ENCODE assay signal across 8 cellular contexts in genomic region chr2:232440220-232441018, GRCh38.
DNase-seq lines count a peak whose midpoint lies in the region; ATAC-seq and TF ChIP-seq lines count a peak whose summit lies in the region.
"Not testable (repeated sequence)": the region's sequence is repeated elsewhere in the genome, so short reads cannot be mapped to it uniquely, and the experiment has no call there.

No MANE protein-coding gene starts in this region.

- peaks cover 12% of the 10 kb centered on the region for H3K4me1 Mint-ChIP-seq in nephron progenitor cell
- H3K4me1 Mint-ChIP-seq in stimulated activated effector memory CD8-positive, alpha-beta T cell treated with anti-CD3 and anti-CD28 coated beads, Interleukin-12 subunit alpha, Interleukin-12 subunit beta, amount 100 ng/mL, for 72 hours: peaks cover 10% of the 10 kb centered on the region

- H3K27me3 Mint-ChIP-seq in nephron progenitor cell (ENCODE audit: low read depth, poor library complexity): peaks cover 48% of the 10 kb centered on the region

- DNase-seq in DMS53 treated with DMSO at 0.1 percent for 48 hours (lab: John Stamatoyannopoulos, UW; ENCODE audit: unreplicated experiment) (peak; percentile 31), RPMI8226 (peak; percentile 78), fibroblast of gingiva (ENCODE audit: low read depth) (peak; percentile 45), nephron progenitor cell (peak; percentile 96)
- DNase-seq in activated T-cell treated with anti-CD3 and anti-CD28 coated beads, Interleukin-2, amount 50 U/mL, for 48 hours: peak; percentile 95
- peak; percentile 90 to 96 for DNase-seq in stimulated activated effector memory CD8-positive, alpha-beta T cell treated with anti-CD3 and anti-CD28 coated beads, Interleukin-12 subunit alpha, Interleukin-12 subunit beta, amount 100 ng/mL, for 72 hours (ENCODE audit: low spot score in 2 of 2)

- ATAC-seq in GM21717 (IDR thresholded peaks at IDR 0.05; ENCODE audit: unreplicated experiment): peak; percentile 54
- ATAC-seq in stimulated activated effector memory CD8-positive, alpha-beta T cell treated with anti-CD3 and anti-CD28 coated beads, Interleukin-12 subunit alpha, Interleukin-12 subunit beta, amount 100 ng/mL, for 72 hours: peak; percentile 80

- H3K4me3 Mint-ChIP-seq in nephron progenitor cell; stimulated activated effector memory CD8-positive, alpha-beta T cell treated with anti-CD3 and anti-CD28 coated beads, Interleukin-12 subunit alpha, Interleukin-12 subunit beta, amount 100 ng/mL, for 72 hours: not testable (repeated sequence)

- TF ChIP-seq CTCF in LNCAP (IDR thresholded peaks at IDR 0.05): peak; percentile 85
- TF ChIP-seq CTCF in nephron progenitor cell (IDR thresholded peaks at IDR 0.05): peak; percentile 87

- not testable (repeated sequence) for H3K36me3 Mint-ChIP-seq in nephron progenitor cell (ENCODE audit: low read depth); stimulated activated effector memory CD8-positive, alpha-beta T cell treated with anti-CD3 and anti-CD28 coated beads, Interleukin-12 subunit alpha, Interleukin-12 subunit beta, amount 100 ng/mL, for 72 hours

- not testable (repeated sequence) for H3K27ac Mint-ChIP-seq in nephron progenitor cell; stimulated activated effector memory CD8-positive, alpha-beta T cell treated with anti-CD3 and anti-CD28 coated beads, Interleukin-12 subunit alpha, Interleukin-12 subunit beta, amount 100 ng/mL, for 72 hours

- H3K9me3 Mint-ChIP-seq in nephron progenitor cell; stimulated activated effector memory CD8-positive, alpha-beta T cell treated with anti-CD3 and anti-CD28 coated beads, Interleukin-12 subunit alpha, Interleukin-12 subunit beta, amount 100 ng/mL, for 72 hours: not testable (repeated sequence)

Comparison
In these comparisons a context has a peak if more than half of its experiments do, and no peak if none do; other contexts are left out.
1. Peak in every context shown above with its lines: DNase-seq and ATAC-seq.
2. DNase-seq: peak in every context shown above with its lines; median percentile 96 in nephron progenitor cell; 95 in activated T-cell treated with anti-CD3 and anti-CD28 coated beads, Interleukin-2, amount 50 U/mL, for 48 hours; 93 in stimulated activated effector memory CD8-positive, alpha-beta T cell treated with anti-CD3 and anti-CD28 coated beads, Interleukin-12 subunit alpha, Interleukin-12 subunit beta, amount 100 ng/mL, for 72 hours; 78 in RPMI8226; 45 in fibroblast of gingiva; 31 in DMS53 treated with DMSO at 0.1 percent for 48 hours.